In genomic region chr13:43587376-43587775, GRCh38 we compare ENCODE assay signal across 34 cellular contexts.
"Had no signal": no experiment of that assay in that cellular context is flagged by ENCODE, and none has a peak within 500 bp of the region (broad histone marks: within the 10 kb centered on the region; RNA-seq: fewer than 3 reads in every experiment).

No MANE protein-coding gene starts in this region.

- H3K9ac ChIP-seq: KMS-11 had no signal

- H3K36me3 ChIP-seq: MG63 had no signal

- H3K9me3 ChIP-seq: MG63 had no signal

- DNase-seq: Karpas-422, Kasumi-1, MG63, MM.1S, MV-4-11, NCI-H1048, NCI-H1092, NCI-H1092 treated with DMSO at 0.1 percent for 48 hours, NCI-H1105, NCI-H1105 treated with DMSO at 0.1 percent for 48 hours, NCI-H1417, NCI-H1417 treated with DMSO at 0.1 percent for 48 hours, NCI-H1436, NCI-H1436 treated with DMSO at 0.1 percent for 48 hours, NCI-H146, NCI-H1694, NCI-H1694 treated with DMSO at 0.1 percent for 48 hours, NCI-H187, NCI-H187 treated with DMSO at 0.1 percent for 48 hours, NCI-H1930, NCI-H2029, NCI-H2029 treated with DMSO at 0.1 percent for 48 hours, NCI-H2081, NCI-H2081 treated with DMSO at 0.1 percent for 48 hours, NCI-H2107, NCI-H2171, NCI-H2171 treated with DMSO at 0.1 percent for 48 hours, NCI-H2227 treated with DMSO at 0.1 percent for 48 hours, NCI-H226, NCI-H345, NCI-H446, NCI-H446 treated with DMSO at 0.1 percent for 48 hours, NCI-H510A had no signal

- H3K4me2 ChIP-seq: KMS-11 had no signal

- H3K27me3 ChIP-seq: MG63 had no signal

- H3K4me3 ChIP-seq: MG63 had no signal

- H3K27ac ChIP-seq: KMS-11 had no signal
